11 cellular contexts compared by ENCODE assay signal in genomic region chr17:7854078-7854777, GRCh38. TPM values are rescaled to one million over a fixed set of nuclear protein-coding genes. Genes with fewer than 3 reads are reported as not detected.
DNase-seq lines count a peak whose midpoint lies in the region; TF ChIP-seq lines count a peak whose summit lies in the region.
"Had no signal": no experiment of that assay in that cellular context is flagged by ENCODE, and none has a peak within 500 bp of the region (broad histone marks: within the 10 kb centered on the region; RNA-seq: fewer than 3 reads in every experiment).

No MANE protein-coding gene starts in this region.

- H3K9ac ChIP-seq in parathyroid adenoma, result no peak overlapping the region

- H3K36me3 ChIP-seq in esophagus muscularis mucosa (peaks cover 32 to 49% (median 42%) of the 10 kb centered on the region in 4 donors), parathyroid adenoma (ENCODE audit: control insufficient read depth, insufficient read depth, low read length) (no peaks in the 10 kb centered on the region), osteoblast (ENCODE audit: insufficient read depth, low read length) (peaks cover 38% of the 10 kb centered on the region)

- no peaks in the 10 kb centered on the region for H3K27me3 ChIP-seq in esophagus muscularis mucosa
- H3K27me3 ChIP-seq in parathyroid adenoma (ENCODE audit: control insufficient read depth, insufficient read depth, low read length), result no peaks in the 10 kb centered on the region
- no peaks in the 10 kb centered on the region for H3K27me3 ChIP-seq in osteoblast (ENCODE audit: insufficient read depth, low read length)

- peaks cover 31% of the 10 kb centered on the region for H4K20me1 ChIP-seq in osteoblast (ENCODE audit: insufficient read depth, low read length)

- H3K9me3 ChIP-seq in esophagus muscularis mucosa (no peaks in the 10 kb centered on the region), parathyroid adenoma (ENCODE audit: control insufficient read depth, low read length) (no peaks in the 10 kb centered on the region), osteoblast (ENCODE audit: low read depth, low read length) (no peaks in the 10 kb centered on the region)
- H3K9me3 ChIP-seq: thoracic aorta had no signal

- peak overlapping the region; percentile 91 to 95 (median 94) for H3K27ac ChIP-seq in esophagus muscularis mucosa (replicated peaks in 1 of 4)
- peak overlapping the region; percentile 13 for H3K27ac ChIP-seq in parathyroid adenoma
- no peak overlapping the region for H3K27ac ChIP-seq in osteoblast (ENCODE audit: low read depth, low read length)
- H3K27ac ChIP-seq: thoracic aorta had no signal

- intact Hi-C loops in esophagus muscularis mucosa (cut with DNase I), result loop anchor here (2.0 kb wide), 1 partner anchor 31 kb away; no protein-coding TSS in a partner anchor

- no peak overlapping the region for H2AFZ ChIP-seq in parathyroid adenoma
- no peak overlapping the region for H2AFZ ChIP-seq in osteoblast (ENCODE audit: low read length)

- peak; percentile 18 for DNase-seq in activated CD4-positive, alpha-beta T cell treated with anti-CD3 and anti-CD28 coated beads, Interleukin-2, amount 50 U/mL, for 1 hour
- no peak for DNase-seq in activated CD4-positive, alpha-beta T cell treated with anti-CD3 and anti-CD28 coated beads, Interleukin-2, amount 50 U/mL, for 4 hours
- DNase-seq in esophagus muscularis mucosa (ENCODE audit: extremely low spot score) (no peak), NCI-H1417 treated with DMSO at 0.1 percent for 48 hours (lab: John Stamatoyannopoulos, UW) (no peak), osteoblast (ENCODE audit: insufficient read length, low spot score, missing footprints) (no peak)
- DNase-seq: DND-41, NCI-H1930, RPMI8226 had no signal

- H3K79me2 ChIP-seq in parathyroid adenoma (no peaks in the 10 kb centered on the region), osteoblast (ENCODE audit: insufficient read depth, low read length) (peaks cover 20% of the 10 kb centered on the region)

- H3K4me3 ChIP-seq in esophagus muscularis mucosa (peak overlapping the region; percentile 69 to 76 (median 74)), parathyroid adenoma (ENCODE audit: low read depth, low read length) (no peak overlapping the region), osteoblast (ENCODE audit: insufficient read depth, low read length) (no peak overlapping the region)
- H3K4me3 ChIP-seq: thoracic aorta had no signal

- WGBS in esophagus muscularis mucosa, result 74% methylated on average over 31 of the region's 31 CpGs

- TF ChIP-seq POLR2A in esophagus muscularis mucosa (IDR thresholded peaks at IDR 0.05; ENCODE audit: low read depth), result no peak

- H3K4me1 ChIP-seq in esophagus muscularis mucosa (peaks cover 45 to 61% (median 55%) of the 10 kb centered on the region in 4 donors), parathyroid adenoma (peaks cover 20% of the 10 kb centered on the region), osteoblast (ENCODE audit: insufficient read depth, low read length) (peaks cover 27% of the 10 kb centered on the region)

- no peak for TF ChIP-seq EP300 in esophagus muscularis mucosa (IDR thresholded peaks at IDR 0.05)

- H3K4me2 ChIP-seq in parathyroid adenoma (ENCODE audit: low read length), result no peak overlapping the region
- no peak overlapping the region for H3K4me2 ChIP-seq in osteoblast (ENCODE audit: insufficient read depth, low read length)

- TF ChIP-seq CTCF in esophagus muscularis mucosa (IDR thresholded peaks at IDR 0.05) (no peak), parathyroid adenoma (IDR thresholded peaks at IDR 0.05) (no peak), osteoblast (IDR thresholded peaks at IDR 0.05; ENCODE audit: extremely low read depth, low read depth, low read length) (no peak)

RNA-seq across cellular contexts. Expression of gene TMEM88, which starts 0.6 kb away (rescaled TPM):
- total RNA-seq in esophagus muscularis mucosa, result 10 to 100 TPM; 13.3 to 45.9 (median 42.5) TPM
- 0.29 and 0.36 TPM in 2 replicates for total RNA-seq in osteoblast
- total RNA-seq: A172 had no signal

RNA-seq across cellular contexts. Expression of gene NAA38, which starts 3.1 kb away (rescaled TPM):
- total RNA-seq in esophagus muscularis mucosa, result 100 to 1,000 TPM in 2 of 4 donors, 10 to 100 TPM in 2; 61.4 to 110 (median 102) TPM
- 25.3 and 29.7 TPM in 2 replicates for total RNA-seq in osteoblast

RNA-seq across cellular contexts. Expression of gene CYB5D1, which starts 3.6 kb away (rescaled TPM):
- total RNA-seq in esophagus muscularis mucosa (10 to 100 TPM; 11.6 to 14.9 (median 12.0) TPM), osteoblast (8.3 and 10.5 TPM in 2 replicates)

RNA-seq across cellular contexts. Expression of gene KDM6B, which starts 20.2 kb away (rescaled TPM):
- total RNA-seq in esophagus muscularis mucosa (100 to 1,000 TPM in 1 of 4 donors, 10 to 100 TPM in 3; 10.8 to 101 (median 15.1) TPM), osteoblast (5.6 and 12.3 TPM in 2 replicates)

RNA-seq across cellular contexts. Expression of gene CHD3, which starts 34.4 kb away (rescaled TPM):
- total RNA-seq in esophagus muscularis mucosa, result 100 to 1,000 TPM in 3 of 4 donors, 10 to 100 TPM in 1; 82.7 to 139 (median 111) TPM
- total RNA-seq in osteoblast, result 95.2 and 97.0 TPM in 2 replicates

Comparison
In these comparisons a context has a peak if more than half of its experiments do, and no peak if none do; other contexts are left out.
1. H3K4me3 ChIP-seq: peak in esophagus muscularis mucosa (4 of 4); none in parathyroid adenoma (single experiment) and osteoblast (single experiment).
2. RNA of gene TMEM88, which starts 0.6 kb away (total RNA-seq): 13.3 to 45.9 TPM in esophagus muscularis mucosa; 0.29 to 0.36 TPM in osteoblast; every median in the first group is over 10 times any median in the second.